9 cellular contexts compared by ENCODE assay signal in the genomic region with DNA sequence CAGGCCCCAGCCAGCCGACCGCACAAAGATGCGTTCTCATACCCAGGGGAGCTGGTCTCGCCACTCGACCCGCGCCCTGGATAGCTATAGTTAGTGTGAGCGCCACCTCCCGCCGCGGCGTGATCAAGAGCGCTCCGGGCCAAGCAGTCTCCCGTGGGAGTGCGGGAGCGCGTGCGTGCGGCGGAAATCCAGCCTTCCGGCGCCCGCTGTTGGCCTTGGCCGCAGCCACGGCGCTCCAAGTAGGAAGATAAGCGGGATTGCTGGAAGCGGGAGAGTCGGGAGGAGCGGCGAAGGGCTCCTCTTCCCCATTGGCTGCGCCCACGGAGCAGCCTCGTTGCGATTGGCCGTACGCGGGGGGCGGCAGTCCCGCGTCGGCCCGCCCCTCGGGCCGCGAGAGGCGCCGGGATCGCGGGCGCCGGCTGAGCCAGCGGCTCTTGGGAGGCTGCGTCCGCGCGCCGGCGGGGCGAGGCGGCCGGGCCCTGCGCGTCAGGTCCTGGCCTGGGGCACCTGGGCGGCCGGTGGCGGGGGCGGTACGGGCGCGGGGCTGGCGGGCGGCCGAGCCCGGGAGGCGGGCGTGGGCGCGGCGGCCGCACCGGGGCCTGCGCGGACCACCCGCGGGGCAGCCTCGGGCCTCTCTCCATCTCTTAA. TPM values are rescaled to one million over a fixed set of nuclear protein-coding genes. Genes with fewer than 3 reads are reported as not detected.
A peak's percentile ranks its signal among the peaks of the same experiment; 100 is the strongest.
DNase-seq lines count a peak whose midpoint lies in the region; TF ChIP-seq lines count a peak whose summit lies in the region.
"Not testable (repeated sequence)": the region's sequence is repeated elsewhere in the genome, so short reads cannot be mapped to it uniquely, and the experiment has no call there.
"Had no signal": no experiment of that assay in that cellular context is flagged by ENCODE, and none has a peak within 500 bp of the region (broad histone marks: within the 10 kb centered on the region; RNA-seq: fewer than 3 reads in every experiment).

No MANE protein-coding gene starts in this region.

- H3K9ac ChIP-seq in skeletal muscle satellite cell (ENCODE audit: low read depth, low read length): peak overlapping the region; percentile 45

- peak overlapping the region; percentile 71 for H3K4me2 ChIP-seq in skeletal muscle satellite cell (ENCODE audit: low read length)

- not testable (repeated sequence) for H3K36me3 ChIP-seq in mesodermal cell (ENCODE audit: control insufficient read depth, insufficient read depth, low read length); skeletal muscle satellite cell (ENCODE audit: insufficient read depth, low read length); tibial artery

- not testable (repeated sequence) for H3K27ac ChIP-seq in mesodermal cell (ENCODE audit: low read depth, low read length, severe bottlenecking)
- peak overlapping the region; percentile 41 to 63 for H3K27ac ChIP-seq in tibial artery

- no CpG with 5 or more reads among the region's 88 CpGs for WGBS in mesodermal cell (ENCODE audit: insufficient coverage in 2 of 2), 2 experiments

- TF ChIP-seq CTCF in tibial artery (IDR thresholded peaks at IDR 0.05): not testable (repeated sequence)

- H3K4me3 ChIP-seq in mesodermal cell (ENCODE audit: extremely low read depth, insufficient read depth, low read length, poor library complexity, severe bottlenecking) (peak overlapping the region; percentile 18), skeletal muscle satellite cell (ENCODE audit: low read length) (peak overlapping the region; percentile 60), tibial artery (peak overlapping the region; percentile 50 to 52)

- not testable (repeated sequence) for H3K9me3 ChIP-seq in mesodermal cell (ENCODE audit: control insufficient read depth, low read length); skeletal muscle satellite cell (replicated peaks; ENCODE audit: low read length); tibial artery

- H3K27me3 ChIP-seq in skeletal muscle satellite cell (ENCODE audit: control insufficient read depth, insufficient read depth, low read length); tibial artery: not testable (repeated sequence)

- DNase-seq in Daoy (ENCODE audit: low read depth) (peak; percentile 73), NAMALWA (ENCODE audit: low spot score) (peak; percentile 38), astrocyte of the hippocampus (ENCODE audit: low read depth, low spot score) (peak; percentile 80), foreskin melanocyte (peak; percentile 49), tibial artery (peak; percentile 62 to 88)
- peak; percentile 9 for DNase-seq in activated CD4-positive, alpha-beta T cell treated with anti-CD3 and anti-CD28 coated beads, Interleukin-2, amount 50 U/mL, for 1 hour

- intact Hi-C loops in tibial artery (cut with DNase I; ENCODE audit: low total_unique reads): not testable (repeated sequence)

- not testable (repeated sequence) for H3K4me1 ChIP-seq in mesodermal cell (ENCODE audit: control insufficient read depth, insufficient read depth, low read length, poor library complexity, severe bottlenecking); skeletal muscle satellite cell (ENCODE audit: control insufficient read depth, insufficient read depth, low read length); tibial artery

RNA-seq across cellular contexts. Expression of gene GOLGA6L22, which starts 35.9 kb away (rescaled TPM):
- total RNA-seq in Daoy (2014; rRNA removed; shearing (Covaris generic)): not detected in 2 replicates
- polyA plus RNA-seq in mesodermal cell (2013, experiment 1 of 2): not detected
- polyA plus RNA-seq in mesodermal cell (2013, experiment 2 of 2): not detected
- not detected in 2 replicates for total RNA-seq in skeletal muscle satellite cell (2012; rRNA removed)
- total RNA-seq: G401 had no signal

Comparison
In these comparisons a context has a peak if more than half of its experiments do, and no peak if none do; other contexts are left out.
1. DNase-seq: peak in every context shown above with its lines; median percentile 80 in astrocyte of the hippocampus; 75 in tibial artery; 73 in Daoy; 49 in foreskin melanocyte; 38 in NAMALWA; 9 in activated CD4-positive, alpha-beta T cell treated with anti-CD3 and anti-CD28 coated beads, Interleukin-2, amount 50 U/mL, for 1 hour.